ENCODE assay signal across 9 cellular contexts in the genomic region with DNA sequence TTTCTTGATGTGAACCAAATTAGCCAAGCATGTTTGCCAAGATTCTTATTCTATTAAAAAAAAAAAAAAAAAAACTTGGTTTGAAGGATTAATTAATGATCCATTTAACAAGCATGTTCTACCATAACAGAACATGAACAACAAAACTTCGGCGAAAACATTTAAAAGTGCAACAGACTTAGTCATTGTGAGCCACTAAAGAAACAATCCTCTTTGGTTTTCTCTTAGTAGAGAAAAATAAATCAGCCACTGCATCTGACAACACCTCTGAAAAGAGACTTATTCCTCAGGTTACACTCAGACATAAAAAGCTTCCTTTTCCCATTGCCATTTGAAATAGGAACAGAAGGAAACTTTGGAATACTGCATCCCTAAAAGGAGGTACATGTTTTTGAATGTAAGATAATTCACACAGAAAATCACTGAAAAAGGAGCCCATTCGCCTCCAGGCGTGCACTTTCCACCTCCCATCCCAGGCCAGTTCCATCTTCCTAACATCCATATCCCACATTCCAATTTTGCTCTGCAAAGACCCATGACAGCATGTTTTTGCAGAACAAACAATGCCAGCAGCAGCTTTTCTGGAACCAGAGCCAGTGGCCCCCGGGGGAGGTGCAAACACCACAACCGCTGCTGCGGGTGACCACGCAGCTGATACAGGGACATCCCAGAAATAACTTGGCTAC.
DNase-seq lines count a peak whose midpoint lies in the region; ATAC-seq and TF ChIP-seq lines count a peak whose summit lies in the region.
"Had no signal": no experiment of that assay in that cellular context is flagged by ENCODE, and none has a peak within 500 bp of the region (broad histone marks: within the 10 kb centered on the region; RNA-seq: fewer than 3 reads in every experiment).

No MANE protein-coding gene starts in this region.

- H3K9me3 ChIP-seq in gastroesophageal sphincter = no peaks in the 10 kb centered on the region
- no peaks in the 10 kb centered on the region for H3K9me3 ChIP-seq in prostate gland

- ATAC-seq in gastroesophageal sphincter = no peak
- ATAC-seq in HG02840 (IDR thresholded peaks at IDR 0.05; ENCODE audit: low FRiP score, unreplicated experiment) = no peak
- no peak for ATAC-seq in GM18873 (IDR thresholded peaks at IDR 0.05; ENCODE audit: low FRiP score, unreplicated experiment)

- H3K27ac ChIP-seq in VCaP (peak overlapping the region; percentile 20), gastroesophageal sphincter (peak overlapping the region; percentile 5 to 84 (median 43)), prostate gland (peak overlapping the region; percentile 33 to 48)

- 32 to 34% methylated on average over 8 of the region's 8 CpGs for WGBS in gastroesophageal sphincter (ENCODE audit: low coverage in 1 of 2), 2 donors
- WGBS in prostate gland = 25% methylated on average over 8 of the region's 8 CpGs

- peak; percentile 15 for DNase-seq in COR-L47 (lab: John Stamatoyannopoulos, UW)
- DNase-seq in prostate gland (ENCODE audit: low spot score) = no peak
- DNase-seq in COLO668 (lab: John Stamatoyannopoulos, UW; ENCODE audit: unreplicated experiment) = no peak
- no peak for DNase-seq in NCI-H345 (lab: John Stamatoyannopoulos, UW)
- DNase-seq: NCI-H526 had no signal

- no peak for TF ChIP-seq EP300 in gastroesophageal sphincter (IDR thresholded peaks at IDR 0.05)

- H3K27me3 ChIP-seq in gastroesophageal sphincter = no peaks in the 10 kb centered on the region
- H3K27me3 ChIP-seq in prostate gland (replicated peaks; ENCODE audit: insufficient read depth) = no peaks in the 10 kb centered on the region

- no peak overlapping the region for H3K4me3 ChIP-seq in gastroesophageal sphincter
- no peak overlapping the region for H3K4me3 ChIP-seq in prostate gland

- intact Hi-C loops in prostate gland (cut with DNase I) = loop anchor here (2.0 to 10.0 kb wide), 3 partner anchors 42 to 228 kb away; a partner anchor contains a TSS

- H3K4me1 ChIP-seq in gastroesophageal sphincter (peaks cover 19 to 62% (median 21%) of the 10 kb centered on the region in 3 donors), prostate gland (replicated peaks) (no peaks in the 10 kb centered on the region)

- TF ChIP-seq CTCF in VCaP (conservative IDR thresholded peaks at IDR 0.05) (no peak), gastroesophageal sphincter (IDR thresholded peaks at IDR 0.05) (no peak), prostate gland (IDR thresholded peaks at IDR 0.05) (no peak)

- TF ChIP-seq POLR2A in gastroesophageal sphincter (IDR thresholded peaks at IDR 0.05) (no peak), prostate gland (IDR thresholded peaks at IDR 0.05) (no peak)

- H3K36me3 ChIP-seq in gastroesophageal sphincter = peaks cover 0 to 59% of the 10 kb centered on the region in 2 donors
- H3K36me3 ChIP-seq in prostate gland = no peaks in the 10 kb centered on the region
